ENCODE assay signal across 8 cellular contexts in the genomic region with DNA sequence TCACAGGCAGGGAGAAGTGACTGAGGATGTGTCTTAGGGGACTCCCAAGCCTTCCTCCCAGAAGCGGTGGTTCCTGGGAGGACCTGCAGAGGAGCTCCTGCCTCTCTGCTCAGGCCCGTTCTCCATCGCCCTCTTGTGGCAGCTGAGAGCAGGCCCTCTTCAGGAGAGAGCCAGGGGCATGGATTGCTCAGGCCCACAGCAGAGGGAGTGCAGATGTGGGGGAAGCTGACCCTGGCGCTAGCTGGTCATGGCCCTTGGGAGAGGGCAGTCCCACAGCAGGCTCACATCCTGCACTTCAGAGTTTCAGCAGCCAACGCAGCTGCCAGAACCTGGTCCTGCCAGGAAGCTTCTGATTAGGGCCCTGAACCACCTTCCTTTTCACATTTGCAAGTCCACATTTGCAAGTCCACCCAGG.
DNase-seq lines count a peak whose midpoint lies in the region; FAIRE-seq and TF ChIP-seq lines count a peak whose summit lies in the region.

No MANE protein-coding gene starts in this region.

- no peak overlapping the region for H3K4me3 ChIP-seq in astrocyte of the spinal cord (ENCODE audit: low read depth, low read length)

- peak; percentile 91 for TF ChIP-seq CTCF in astrocyte of the spinal cord (IDR thresholded peaks at IDR 0.05; ENCODE audit: low read depth, low read length)

- FAIRE-seq in H54 (lab: Jason Lieb, UNC) (no peak), frontal cortex (lab: Jason Lieb, UNC) (no peak)

- DNase-seq in GF-D8 (lab: John Stamatoyannopoulos, UW): peak; percentile 46
- peak; percentile 76 for DNase-seq in H54 (ENCODE audit: insufficient read length, low spot score)
- peak; percentile 95 for DNase-seq in NAMALWA (ENCODE audit: low spot score)
- peak; percentile 56 for DNase-seq in T1000 (lab: John Stamatoyannopoulos, UW)
- DNase-seq in astrocyte of the spinal cord (ENCODE audit: low read depth, low spot score): peak; percentile 55
- DNase-seq in islet precursor cell: peak; percentile 95
- DNase-seq in stimulated activated CD4-positive, alpha-beta T cell treated with anti-CD3 and anti-CD28 coated beads, Interleukin-4, amount 100 ng/mL, for 24 hours: peak; percentile 82
- no peak for DNase-seq in frontal cortex (ENCODE audit: low spot score in 2 of 2)

- no peak for TF ChIP-seq POLR2A in H54 (IDR thresholded peaks at IDR 0.05; ENCODE audit: low read depth, low read length)

- in situ Hi-C loops in astrocyte of the spinal cord (cut with HindIII; ENCODE audit: low sequenced_read_pairs): no loop called here

Comparison
In these comparisons a context has a peak if more than half of its experiments do, and no peak if none do; other contexts are left out.
1. DNase-seq: peak in GF-D8 (single experiment), H54 (single experiment), NAMALWA (single experiment), T1000 (single experiment), astrocyte of the spinal cord (single experiment), islet precursor cell (single experiment) and stimulated activated CD4-positive, alpha-beta T cell treated with anti-CD3 and anti-CD28 coated beads, Interleukin-4, amount 100 ng/mL, for 24 hours (single experiment); none in frontal cortex (0 of 2).